13 cellular contexts compared by ENCODE assay signal in genomic region chr6:136763255-136763654, GRCh38. TPM values are rescaled to one million over a fixed set of nuclear protein-coding genes. Genes with fewer than 3 reads are reported as not detected.
DNase-seq lines count a peak whose midpoint lies in the region; ATAC-seq, FAIRE-seq and TF ChIP-seq lines count a peak whose summit lies in the region.
"Had no signal": no experiment of that assay in that cellular context is flagged by ENCODE, and none has a peak within 500 bp of the region (broad histone marks: within the 10 kb centered on the region; RNA-seq: fewer than 3 reads in every experiment).

No MANE protein-coding gene starts in this region.

- no peak overlapping the region for H2AFZ ChIP-seq in OCI-LY7 (ENCODE audit: low read length)

- H3K9me2 ChIP-seq in OCI-LY7 (ENCODE audit: insufficient read depth, low read length): no peaks in the 10 kb centered on the region

- DNase-seq in OCI-LY7 (ENCODE audit: low spot score) (no peak), COLO829 (ENCODE audit: low spot score) (no peak), medulla oblongata (ENCODE audit: extremely low spot score) (no peak), RCC 7860 (ENCODE audit: low spot score) (no peak)
- DNase-seq: activated CD4-positive, alpha-beta T cell treated with anti-CD3 and anti-CD28 coated beads, Interleukin-2, amount 50 U/mL, for 4 hours; BE2C; mammary epithelial cell; SHP77; uterus had no signal

- H3K4me3 ChIP-seq in BLaER1 (no peak overlapping the region), OCI-LY7 (ENCODE audit: low read depth, low read length, poor library complexity, severe bottlenecking) (peak overlapping the region; percentile 3)
- H3K4me3 ChIP-seq: uterus had no signal

- H3K36me3 ChIP-seq in BLaER1 (no peaks in the 10 kb centered on the region), OCI-LY7 (ENCODE audit: insufficient read depth, low read length) (no peaks in the 10 kb centered on the region)
- H3K36me3 ChIP-seq: BE2C, uterus had no signal

- H3K4me2 ChIP-seq in BLaER1: peak overlapping the region; percentile 67
- peak overlapping the region; percentile 66 for H3K4me2 ChIP-seq in OCI-LY7 (ENCODE audit: low read length)

- intact Hi-C loops in OCI-LY7 (cut with micrococcal nuclease; ENCODE audit: unreplicated experiment): loop anchor here (1.0 kb wide), 1 partner anchor 43 kb away; no protein-coding TSS in a partner anchor

- ATAC-seq in GM18858 (IDR thresholded peaks at IDR 0.05; ENCODE audit: unreplicated experiment) (peak; percentile 20), HG02623 (IDR thresholded peaks at IDR 0.05; ENCODE audit: unreplicated experiment) (peak; percentile 32), HG03342 (IDR thresholded peaks at IDR 0.05; ENCODE audit: unreplicated experiment) (no peak)

- H3K9ac ChIP-seq in BLaER1: no peak overlapping the region

- no peaks in the 10 kb centered on the region for H3K27me3 ChIP-seq in BLaER1
- H3K27me3 ChIP-seq: BE2C, uterus had no signal

- peaks cover 76% of the 10 kb centered on the region for H3K79me2 ChIP-seq in OCI-LY7 (ENCODE audit: insufficient read depth, low read depth, low read length)

- H3K4me1 ChIP-seq in BLaER1 (peaks cover 60% of the 10 kb centered on the region), OCI-LY7 (ENCODE audit: insufficient read depth, low read length, poor library complexity, severe bottlenecking) (peaks cover 79% of the 10 kb centered on the region)
- H3K4me1 ChIP-seq: uterus had no signal

- H4K20me1 ChIP-seq in BLaER1 (peaks cover 9% of the 10 kb centered on the region; the same call in 1 of the 2 replicates), OCI-LY7 (ENCODE audit: insufficient read depth, low read length) (no peaks in the 10 kb centered on the region)

- no peak for FAIRE-seq in RCC 7860 (lab: Jason Lieb, UNC)

- CTCF ChIA-PET in OCI-LY7 (lab: Charles Lee; ENCODE audit: unreplicated experiment): interaction anchor here (1.1 to 4.1 kb wide), 5 partner anchors 25 to 119 kb away, joined by 4 to 19 read pairs (median 7); partner anchors contain the start of gene MAP3K5

- no peak overlapping the region for H3K27ac ChIP-seq in BLaER1
- peak overlapping the region; percentile 95 for H3K27ac ChIP-seq in OCI-LY7 (ENCODE audit: low read depth, low read length, poor library complexity, severe bottlenecking)

- BruUV-seq in OCI-LY7 (replicated peaks; lab: Mats Ljungman, UMichigan): no TSS peak

- 0 out of 2 replicates have a peak, but pooled peaks have one; percentile 17 for TF ChIP-seq CTCF in OCI-LY7 (conservative IDR thresholded peaks at IDR 0.05; ENCODE audit: low read length)

- H3K9me3 ChIP-seq in BLaER1: peaks cover 2% of the 10 kb centered on the region; the same call in 1 of the 2 replicates
- no peaks in the 10 kb centered on the region for H3K9me3 ChIP-seq in OCI-LY7 (ENCODE audit: low read length)
- H3K9me3 ChIP-seq: BE2C, uterus had no signal

- POLR2A ChIA-PET in OCI-LY7 (lab: Charles Lee): interaction anchor here (0.7 to 8.4 kb wide), 11 partner anchors 9 to 121 kb away, joined by 3 to 142 read pairs (median 11); partner anchors contain the start of gene MAP3K5

RNA-seq across cellular contexts. Expression of gene MAP3K5, which starts 29.0 kb away (rescaled TPM):
- 12.0 and 13.8 TPM in 2 replicates for total RNA-seq in OCI-LY7 (2014; rRNA removed; shearing (Covaris generic))
- 16.6 and 17.1 TPM in 2 replicates for total RNA-seq in OCI-LY7 (2022)

RNA-seq across cellular contexts. Expression of gene PEX7, which starts 59.1 kb away (rescaled TPM):
- total RNA-seq in OCI-LY7 (2014; rRNA removed; shearing (Covaris generic)): 7.3 and 8.4 TPM in 2 replicates
- total RNA-seq in OCI-LY7 (2022): 5.8 and 7.9 TPM in 2 replicates
